ENCODE assay signal across 24 cellular contexts in genomic region chr9:134671341-134672113, GRCh38. TPM values are rescaled to one million over a fixed set of nuclear protein-coding genes. Genes with fewer than 3 reads are reported as not detected.
DNase-seq lines count a peak whose midpoint lies in the region; ATAC-seq and TF ChIP-seq lines count a peak whose summit lies in the region.
"Had no signal": no experiment of that assay in that cellular context is flagged by ENCODE, and none has a peak within 500 bp of the region (broad histone marks: within the 10 kb centered on the region; RNA-seq: fewer than 3 reads in every experiment).

No MANE protein-coding gene starts in this region.

- intact Hi-C loops in left ventricle myocardium superior (cut with micrococcal nuclease) (no loop called here), Right ventricle myocardium inferior (cut with DNase I) (no loop called here), posterior vena cava (cut with DNase I) (no loop called here)

- ATAC-seq in left ventricle myocardium superior (no peak), Right ventricle myocardium inferior (no peak)
- ATAC-seq: K562 had no signal

- TF ChIP-seq CTCF in fibroblast of the aortic adventitia (IDR thresholded peaks at IDR 0.05; ENCODE audit: insufficient read depth, low read length), result no peak

- DNase-seq in left ventricle myocardium superior (peak; percentile 16), Right ventricle myocardium inferior (ENCODE audit: missing footprints) (no peak), fibroblast of the aortic adventitia (ENCODE audit: low read depth) (peak; percentile 35), posterior vena cava (ENCODE audit: low spot score) (peak; percentile 72), NCI-H2081 treated with DMSO at 0.1 percent for 48 hours (lab: John Stamatoyannopoulos, UW) (no peak), G401 (ENCODE audit: low spot score) (no peak), GOT3 (lab: John Stamatoyannopoulos, UW) (no peak)
- DNase-seq in activated CD4-positive, CD25-positive, alpha-beta regulatory T cell treated with anti-CD3 and anti-CD28 coated beads, Interleukin-2, amount 50 U/mL, for 72 hours, result no peak
- DNase-seq: 8988T; activated CD4-positive, alpha-beta T cell treated with anti-CD3 and anti-CD28 coated beads, Interleukin-2, amount 10 ng/mL, durations not matched to agents 24 days and 14 days; activated CD8-positive, alpha-beta memory T cell treated with anti-CD3 and anti-CD28 coated beads, Interleukin-2, amount 50 U/mL, for 48 hours; activated naive CD4-positive, alpha-beta T cell; CD4-positive, alpha-beta T cell; colonic mucosa; DMS53; foreskin melanocyte; H9; left cardiac atrium; MV-4-11; NCI-H2029 treated with DMSO at 0.1 percent for 48 hours; NCI-H510A; occipital lobe; stimulated activated CD4-positive, alpha-beta T cell treated with anti-CD3 and anti-CD28 coated beads, Interleukin-4, amount 100 ng/mL, for 4 hours had no signal

- in situ Hi-C loops in G401 (cut with HindIII; ENCODE audit: low sequenced_read_pairs), result no loop called here

- no peak overlapping the region for H3K4me3 ChIP-seq in fibroblast of the aortic adventitia (ENCODE audit: low read depth, low read length)
- H3K4me3 ChIP-seq: colonic mucosa, K562 had no signal

RNA-seq across cellular contexts. Expression of gene COL5A1, which starts 29.9 kb away (rescaled TPM):
- total RNA-seq in left ventricle myocardium superior (14.8 TPM), Right ventricle myocardium inferior (18.7 TPM), fibroblast of the aortic adventitia (ENCODE audit: low replicate concordance) (171 and 188 TPM in 2 replicates), posterior vena cava (100 to 1,000 TPM in 1 of 2 donors, 10 to 100 TPM in 1; 71.1 to 196 TPM)
- total RNA-seq in G401 (2014; rRNA removed; shearing (Covaris generic)), result 0.37 and 0.58 TPM in 2 replicates
- total RNA-seq: activated CD4-positive, alpha-beta T cell treated with anti-CD3 and anti-CD28 coated beads, Interleukin-2, amount 10 ng/mL, durations not matched to agents 24 days and 14 days had no signal

Comparison
In these comparisons a context has a peak if more than half of its experiments do, and no peak if none do; other contexts are left out.
1. DNase-seq: peak in left ventricle myocardium superior (single experiment), fibroblast of the aortic adventitia (single experiment) and posterior vena cava (single experiment); none in Right ventricle myocardium inferior (single experiment), activated CD4-positive, CD25-positive, alpha-beta regulatory T cell treated with anti-CD3 and anti-CD28 coated beads, Interleukin-2, amount 50 U/mL, for 72 hours (single experiment), NCI-H2081 treated with DMSO at 0.1 percent for 48 hours (single experiment), G401 (single experiment) and GOT3 (single experiment).
2. RNA of gene COL5A1, which starts 29.9 kb away (total RNA-seq): 71.1 to 196 TPM in posterior vena cava, 171 to 188 TPM in fibroblast of the aortic adventitia, 18.7 TPM in Right ventricle myocardium inferior (single experiment) and 14.8 TPM in left ventricle myocardium superior (single experiment); 0.37 to 0.58 TPM in G401; every median in the first group is over 10 times any median in the second.